In the genomic region with DNA sequence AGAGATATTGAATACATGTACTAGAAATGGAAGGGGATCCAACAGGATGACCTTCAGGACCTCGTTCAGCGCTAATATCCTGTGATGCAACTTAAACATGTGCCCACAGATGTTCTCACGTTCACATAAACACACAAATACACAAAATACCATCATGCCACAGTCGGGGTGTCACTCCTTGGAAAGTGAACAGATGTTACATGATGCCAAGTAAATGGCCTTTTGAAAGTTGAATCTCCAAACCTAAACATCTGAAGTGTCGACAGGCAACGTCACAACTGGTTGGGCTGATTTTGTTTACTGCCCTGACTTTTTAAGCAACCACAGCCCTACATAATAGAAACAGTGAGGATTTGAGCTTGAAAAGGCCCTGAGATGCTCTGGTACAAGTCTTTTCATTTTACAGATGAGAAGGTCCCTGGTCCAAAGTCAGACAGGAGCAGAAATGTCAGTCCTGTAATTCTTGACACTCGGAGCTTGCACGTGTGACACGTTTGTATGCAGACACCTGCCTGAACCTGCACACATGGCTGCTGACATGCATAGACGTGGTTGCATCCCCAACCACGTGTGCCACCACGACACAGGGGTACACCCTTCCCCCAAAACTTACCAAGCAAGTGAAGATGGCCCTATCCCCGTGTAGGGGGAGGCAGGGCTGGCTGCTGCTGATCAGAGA, we compare ENCODE assay signal across 3 cellular contexts.
TF ChIP-seq lines count a peak whose summit lies in the region.

No MANE protein-coding gene starts in this region.

TF ChIP-seq in A549, 52 proteins besides CTCF, POLR2A, EP300 and RAD21:
- TF ChIP-seq CBX2 (IDR thresholded peaks at IDR 0.05; ENCODE audit: borderline replicate concordance, low read depth): no peak
- TF ChIP-seq FOSL2 (IDR thresholded peaks at IDR 0.05): no peak
- TF ChIP-seq FOSL2 (CRISPR knock-in tag; IDR thresholded peaks at IDR 0.05): no peak
- no peak for TF ChIP-seq RCOR1 (IDR thresholded peaks at IDR 0.05; ENCODE audit: low read depth, low read length)
- no peak for TF ChIP-seq HOXA7 (CRISPR knock-in tag; IDR thresholded peaks at IDR 0.05)
- TF ChIP-seq MYC (IDR thresholded peaks at IDR 0.05; ENCODE audit: borderline replicate concordance, low read length): no peak
- TF ChIP-seq, protein P1, sequence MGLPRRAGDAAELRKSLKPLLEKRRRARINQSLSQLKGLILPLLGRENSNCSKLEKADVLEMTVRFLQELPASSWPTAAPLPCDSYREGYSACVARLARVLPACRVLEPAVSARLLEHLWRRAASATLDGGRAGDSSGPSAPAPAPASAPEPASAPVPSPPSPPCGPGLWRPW (IDR thresholded peaks at IDR 0.05): no peak
- no peak for TF ChIP-seq MAFK (IDR thresholded peaks at IDR 0.05; ENCODE audit: partially characterized antibody)
- no peak for TF ChIP-seq CEBPB (IDR thresholded peaks at IDR 0.05)
- TF ChIP-seq FOXS1 (CRISPR knock-in tag; IDR thresholded peaks at IDR 0.05): no peak

TF ChIP-seq in GM23338, 12 proteins besides CTCF, POLR2A, EP300 and RAD21:
- TF ChIP-seq CREB1 (CRISPR knock-in tag; IDR thresholded peaks at IDR 0.05; ENCODE audit: low read depth) (no peak), POLR2AphosphoS5 (IDR thresholded peaks at IDR 0.05; ENCODE audit: low read depth) (no peak), NANOG (IDR thresholded peaks at IDR 0.05; ENCODE audit: borderline replicate concordance) (no peak)
TF ChIP-seq in GM23338: peak in this region for 0.

TF ChIP-seq in K562, 482 proteins besides CTCF, POLR2A, EP300 and RAD21:
- TF ChIP-seq, protein P2, sequence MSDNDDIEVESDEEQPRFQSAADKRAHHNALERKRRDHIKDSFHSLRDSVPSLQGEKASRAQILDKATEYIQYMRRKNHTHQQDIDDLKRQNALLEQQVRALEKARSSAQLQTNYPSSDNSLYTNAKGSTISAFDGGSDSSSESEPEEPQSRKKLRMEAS (CRISPR knock-in tag; IDR thresholded peaks at IDR 0.05): peak; percentile 66
- TF ChIP-seq L3MBTL2 (IDR thresholded peaks at IDR 0.05) (no peak), MYC (IDR thresholded peaks at IDR 0.05; ENCODE audit: low read depth, low read length) (0 out of 2 replicates have a peak, but pooled peaks have one; percentile 8), MYC (CRISPR knock-in tag; IDR thresholded peaks at IDR 0.05; ENCODE audit: borderline replicate concordance, low read depth) (no peak)
